In the genomic region with DNA sequence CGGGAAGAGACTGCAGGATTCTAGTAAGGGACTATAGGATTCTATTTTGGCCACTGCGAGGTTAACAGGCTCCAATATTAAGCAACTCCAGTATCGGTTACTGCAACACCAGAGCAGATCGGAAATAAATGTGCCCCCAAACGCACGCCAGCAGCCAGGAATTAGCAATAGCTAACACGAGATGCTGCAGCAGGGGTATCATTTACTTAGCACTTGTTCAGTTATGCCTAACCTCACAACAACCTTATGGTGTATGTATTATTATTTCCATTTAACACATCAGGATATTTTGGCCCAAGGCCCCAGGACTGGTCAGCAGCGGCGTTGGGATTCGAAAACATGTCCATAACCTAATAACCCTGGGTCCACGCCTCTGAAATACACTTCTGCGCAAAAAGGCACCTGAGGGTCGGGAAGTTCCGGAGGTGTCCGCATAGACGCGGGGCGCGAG, we compare ENCODE assay signal across 8 cellular contexts. TPM values are rescaled to one million over a fixed set of nuclear protein-coding genes. Genes with fewer than 3 reads are reported as not detected.
DNase-seq lines count a peak whose midpoint lies in the region; ATAC-seq and TF ChIP-seq lines count a peak whose summit lies in the region.

No MANE protein-coding gene starts in this region.

- intact Hi-C loops in IMR-90 (cut with micrococcal nuclease), result loop anchor here (1.0 to 10.0 kb wide), 3 partner anchors 81 to 239 kb away; partner anchors contain the start of gene CEP70

- H3K9ac ChIP-seq in IMR-90 (ENCODE audit: low read depth, low read length), result peak overlapping the region; percentile 75

- H3K79me1 ChIP-seq in IMR-90 (ENCODE audit: low read depth in 1 of 2, low read length in 2 of 2), result peaks cover 22 to 44% of the 10 kb centered on the region in 2 experiments

- no peak overlapping the region; the same call in 1 of the 2 replicates for H4K5ac ChIP-seq in IMR-90 (ENCODE audit: low read depth, low read length)

- peak overlapping the region; percentile 11; the same call in 1 of the 2 replicates for H3K14ac ChIP-seq in IMR-90 (replicated peaks; ENCODE audit: low read depth, low read length)

- in situ Hi-C loops in IMR-90 (cut with MboI; ENCODE audit: low sequenced_read_pairs), result no loop called here

- H3K27me3 ChIP-seq in IMR-90 (ENCODE audit: control insufficient read depth, insufficient read depth, low read length) (no peaks in the 10 kb centered on the region), neuron (ENCODE audit: insufficient read depth, low read length) (no peaks in the 10 kb centered on the region)

- H2BK120ac ChIP-seq in IMR-90 (ENCODE audit: low read depth, low read length), result no peak overlapping the region

- H3K4me2 ChIP-seq in IMR-90 (ENCODE audit: low read depth, low read length), result peak overlapping the region; percentile 99

- H3K4me3 ChIP-seq in IMR-90 (ENCODE audit: insufficient read depth, low read depth, low read length) (peak overlapping the region; percentile 85), neuron (ENCODE audit: low read length) (peak overlapping the region; percentile 69)

- H3K36me3 ChIP-seq in IMR-90 (ENCODE audit: control insufficient read depth, insufficient read depth, low read length), result no peaks in the 10 kb centered on the region; the same call in 1 of the 2 replicates
- H3K36me3 ChIP-seq in neuron (ENCODE audit: insufficient read depth, low read length), result no peaks in the 10 kb centered on the region

- no peak overlapping the region for H4K91ac ChIP-seq in IMR-90 (ENCODE audit: insufficient read depth, low read depth, low read length)

- no peak overlapping the region; a peak in 1 of 4 replicates for H4K8ac ChIP-seq in IMR-90 (ENCODE audit: low read depth in 2 of 2, low read length in 2 of 2)

- DNase-seq in AML-193 (lab: John Stamatoyannopoulos, UW) (peak; percentile 72 to 83), IMR-90 (peak; percentile 24), fibroblast of peridontal ligament (ENCODE audit: extremely low read depth) (peak; percentile 65), NCI-H526 treated with DMSO at 0.1 percent for 48 hours (lab: John Stamatoyannopoulos, UW) (no peak), NCI-H510A treated with DMSO at 0.1 percent for 48 hours (lab: John Stamatoyannopoulos, UW) (no peak)
- DNase-seq in activated CD4-positive, alpha-beta T cell treated with anti-CD3 and anti-CD28 coated beads, Interleukin-2, amount 10 ng/mL, durations not matched to agents 7 days and 5 days, result peak; percentile 15

- H3K4me3 Mint-ChIP-seq in activated CD4-positive, alpha-beta T cell treated with anti-CD3 and anti-CD28 coated beads, Interleukin-2, amount 10 ng/mL, durations not matched to agents 7 days and 5 days, result peak overlapping the region; percentile 91

- TF ChIP-seq POLR2A in IMR-90 (IDR thresholded peaks at IDR 0.05; ENCODE audit: low read depth, low read length), result no peak

- H2BK5ac ChIP-seq in IMR-90 (ENCODE audit: low read depth, low read length, poor library complexity, severe bottlenecking), result no peak overlapping the region

- H3K27me3 Mint-ChIP-seq in activated CD4-positive, alpha-beta T cell treated with anti-CD3 and anti-CD28 coated beads, Interleukin-2, amount 10 ng/mL, durations not matched to agents 7 days and 5 days, result no peaks in the 10 kb centered on the region

- H2AK9ac ChIP-seq in IMR-90 (replicated peaks; ENCODE audit: low read depth, low read length, poor library complexity), result peak overlapping the region; percentile 92

- TF ChIP-seq CTCF in IMR-90 (conservative IDR thresholded peaks at IDR 0.05; ENCODE audit: low read depth, low read length), result no peak

- peak; percentile 4 for ATAC-seq in GM18867 (IDR thresholded peaks at IDR 0.05; ENCODE audit: unreplicated experiment)
- peak; percentile 1; the same call in 1 of the 2 replicates for ATAC-seq in IMR-90 (ENCODE audit: low read depth)

- H2AFZ ChIP-seq in IMR-90 (replicated peaks; ENCODE audit: low read length, poor library complexity) (peak overlapping the region; percentile 93), neuron (ENCODE audit: low read depth, low read length) (peak overlapping the region; percentile 56)

- H3K4ac ChIP-seq in IMR-90 (ENCODE audit: low read depth, low read length), result no peak overlapping the region

- no peaks in the 10 kb centered on the region; the same call in 1 of the 2 replicates for H4K20me1 ChIP-seq in IMR-90 (ENCODE audit: insufficient read depth, low read length)

- WGBS in IMR-90 (ENCODE audit: extremely low coverage in 2 of 2, insufficient read length in 1 of 2), 2 experiments, result 1% methylated on average over 10 of the region's 19 CpGs; no CpG with 5 or more reads in 1 of the 2 experiments

- H3K9me1 ChIP-seq in IMR-90 (ENCODE audit: insufficient read depth, low read length), result peaks cover 3% of the 10 kb centered on the region; the same call in 1 of the 2 replicates

- no peak overlapping the region; the same call in 1 of the 2 replicates for H3K27ac ChIP-seq in IMR-90 (ENCODE audit: insufficient read depth, low read length)

- H3K9me3 ChIP-seq in IMR-90 (ENCODE audit: control insufficient read depth, insufficient read depth, low read length) (no peaks in the 10 kb centered on the region), neuron (ENCODE audit: low read length) (no peaks in the 10 kb centered on the region)

- H2BK20ac ChIP-seq in IMR-90 (ENCODE audit: low read depth, low read length), result no peak overlapping the region

- peak overlapping the region; percentile 71 for H3K23ac ChIP-seq in IMR-90 (ENCODE audit: low read depth, low read length)

- H3K27ac Mint-ChIP-seq in activated CD4-positive, alpha-beta T cell treated with anti-CD3 and anti-CD28 coated beads, Interleukin-2, amount 10 ng/mL, durations not matched to agents 7 days and 5 days, result peak overlapping the region; percentile 86

- peaks cover 28% of the 10 kb centered on the region for H3K4me1 Mint-ChIP-seq in activated CD4-positive, alpha-beta T cell treated with anti-CD3 and anti-CD28 coated beads, Interleukin-2, amount 10 ng/mL, durations not matched to agents 7 days and 5 days

- H3K4me1 ChIP-seq in IMR-90 (ENCODE audit: control insufficient read depth, insufficient read depth, low read length), result peaks cover 1% of the 10 kb centered on the region; the same call in 1 of the 2 replicates
- peaks cover 11% of the 10 kb centered on the region for H3K4me1 ChIP-seq in neuron (ENCODE audit: insufficient read depth, low read length)

- no peak for TF ChIP-seq RAD21 in IMR-90 (IDR thresholded peaks at IDR 0.05; ENCODE audit: low read length)

- no TSS peak for BruUV-seq in IMR-90 (replicated peaks; lab: Mats Ljungman, UMichigan)

- POLR2A ChIA-PET in IMR-90 (lab: Charles Lee; ENCODE audit: unreplicated experiment), result no interaction called here
- POLR2A ChIA-PET in activated CD4-positive, alpha-beta T cell treated with anti-CD3 and anti-CD28 coated beads, Interleukin-2, amount 10 ng/mL, durations not matched to agents 7 days and 5 days (lab: Charles Lee), result no interaction called here

- H3K18ac ChIP-seq in IMR-90 (ENCODE audit: low read depth, low read length), result no peak overlapping the region

- peak overlapping the region; percentile 31; the same call in 1 of the 2 replicates for H3K56ac ChIP-seq in IMR-90 (ENCODE audit: extremely low read depth, insufficient read depth, low read length)

- peaks cover 2% of the 10 kb centered on the region for H3K9me3 Mint-ChIP-seq in activated CD4-positive, alpha-beta T cell treated with anti-CD3 and anti-CD28 coated beads, Interleukin-2, amount 10 ng/mL, durations not matched to agents 7 days and 5 days

- dilution Hi-C loops in IMR-90 (cut with HindIII; ENCODE audit: low sequenced_read_pairs, unreplicated experiment), result no loop called here

- peaks cover 11% of the 10 kb centered on the region for H3K36me3 Mint-ChIP-seq in activated CD4-positive, alpha-beta T cell treated with anti-CD3 and anti-CD28 coated beads, Interleukin-2, amount 10 ng/mL, durations not matched to agents 7 days and 5 days (ENCODE audit: low read depth)

- H2AK5ac ChIP-seq in IMR-90 (ENCODE audit: low read depth, low read length), result no peak overlapping the region

- H2BK15ac ChIP-seq in IMR-90 (ENCODE audit: low read depth, low read length), result no peak overlapping the region

- CTCF ChIA-PET in IMR-90 (lab: Yijun Ruan, JAX), result no interaction called here
- CTCF ChIA-PET in activated CD4-positive, alpha-beta T cell treated with anti-CD3 and anti-CD28 coated beads, Interleukin-2, amount 10 ng/mL, durations not matched to agents 7 days and 5 days (lab: Charles Lee), result interaction anchor here (1.5 kb wide), 1 partner anchor 82 kb away, joined by 5 read pairs; no protein-coding TSS in a partner anchor

TF ChIP-seq in IMR-90, 13 proteins besides CTCF, POLR2A, EP300 and RAD21:
- TF ChIP-seq CEBPB (IDR thresholded peaks at IDR 0.05; ENCODE audit: low read depth, low read length) (peak; percentile 62; the same call in 1 of the 2 replicates), MAZ (IDR thresholded peaks at IDR 0.05; ENCODE audit: borderline replicate concordance, low read depth, low read length) (no peak)

RNA-seq across cellular contexts. Expression of gene PIK3CB, which starts 0.8 kb away (rescaled TPM):
- 6.3 and 7.5 TPM in 2 replicates for total RNA-seq in IMR-90 (2012; rRNA removed)
- 5.2 and 6.8 TPM in 2 replicates for polyA plus RNA-seq in IMR-90 (2012; rRNA removed)
- polyA plus RNA-seq in IMR-90 (2012; cell fraction: cytosol; rRNA removed), result 3.1 and 5.1 TPM in 2 replicates
- polyA plus RNA-seq in IMR-90 (2012; cell fraction: nucleus; rRNA removed; ENCODE audit: low replicate concordance), result 1.2 and 5.8 TPM in 2 replicates
- 10 to 100 TPM; 15.5 to 16.7 TPM for total RNA-seq in activated CD4-positive, alpha-beta T cell treated with anti-CD3 and anti-CD28 coated beads, Interleukin-2, amount 10 ng/mL, durations not matched to agents 7 days and 5 days

Comparison
In these comparisons a context has a peak if more than half of its experiments do, and no peak if none do; other contexts are left out.
1. DNase-seq: peak in AML-193 (2 of 2), IMR-90 (single experiment), activated CD4-positive, alpha-beta T cell treated with anti-CD3 and anti-CD28 coated beads, Interleukin-2, amount 10 ng/mL, durations not matched to agents 7 days and 5 days (single experiment) and fibroblast of peridontal ligament (single experiment); none in NCI-H526 treated with DMSO at 0.1 percent for 48 hours (single experiment) and NCI-H510A treated with DMSO at 0.1 percent for 48 hours (single experiment).